8 cellular contexts compared by ENCODE assay signal in genomic region chr2:73985318-73986084, GRCh38. TPM values are rescaled to one million over a fixed set of nuclear protein-coding genes. Genes with fewer than 3 reads are reported as not detected.
DNase-seq lines count a peak whose midpoint lies in the region; ATAC-seq, FAIRE-seq and TF ChIP-seq lines count a peak whose summit lies in the region.

No MANE protein-coding gene starts in this region.

- FAIRE-seq in kidney (lab: Jason Lieb, UNC), result no peak

- ATAC-seq in GM18861 (IDR thresholded peaks at IDR 0.05; ENCODE audit: unreplicated experiment) (peak; percentile 31), HG03354 (IDR thresholded peaks at IDR 0.05; ENCODE audit: poor library complexity, severe bottlenecking, unreplicated experiment) (peak; percentile 35), HG02970 (IDR thresholded peaks at IDR 0.05; ENCODE audit: low FRiP score, unreplicated experiment) (no peak)

- intact Hi-C loops in kidney (cut with DNase I), result no loop called here

- H3K36me3 ChIP-seq in kidney (ENCODE audit: control insufficient read depth in 1 of 2, insufficient read depth in 2 of 2, low read length in 2 of 2), result no peaks in the 10 kb centered on the region

- H3K4me1 ChIP-seq in kidney (ENCODE audit: control insufficient read depth in 1 of 2, insufficient read depth in 1 of 2, low read depth in 1 of 2, low read length in 2 of 2), result peaks cover 9 to 42% of the 10 kb centered on the region in 2 donors

- TF ChIP-seq CTCF in astrocyte of the cerebellum (IDR thresholded peaks at IDR 0.05; ENCODE audit: low read depth, low read length, missing control alignments) (no peak), kidney (IDR thresholded peaks at IDR 0.05; ENCODE audit: borderline replicate concordance, extremely low read depth, insufficient read depth) (no peak)

- H3K4me3 ChIP-seq in astrocyte of the cerebellum (ENCODE audit: low read depth, low read length) (peak overlapping the region; percentile 50), kidney (ENCODE audit: low read length in 2 of 2) (peak overlapping the region; percentile 36 to 63)

- DNase-seq in ACHN (peak; percentile 43), T-helper 1 cell (peak in 4 of 5 donors; percentile 39 to 67 (median 42)), astrocyte of the cerebellum (ENCODE audit: low read depth) (no peak), kidney (peak; percentile 84)
- DNase-seq in stimulated activated CD4-positive, alpha-beta T cell treated with anti-CD3 and anti-CD28 coated beads, Interleukin-2, amount 100 ng/mL, for 4 hours (ENCODE audit: low read depth), result peak; percentile 76

- H3K27ac ChIP-seq in kidney (ENCODE audit: low read depth in 2 of 2, low read length in 2 of 2), result peak overlapping the region in 1 of 2 donors; percentile 38

- in situ Hi-C loops in ACHN (cut with HindIII; ENCODE audit: low pct_ligation_motif_present, low pct_unique_long_range_greater_than_20kb, low sequenced_read_pairs), result no loop called here
- in situ Hi-C loops in astrocyte of the cerebellum (cut with HindIII; ENCODE audit: low sequenced_read_pairs), result no loop called here

- H3K9ac ChIP-seq in kidney (ENCODE audit: low read length in 2 of 2), result peak overlapping the region in 1 of 2 donors; percentile 55

- no peaks in the 10 kb centered on the region for H3K9me3 ChIP-seq in kidney (ENCODE audit: control insufficient read depth in 1 of 2, low read length in 2 of 2)

RNA-seq across cellular contexts. Expression of gene TET3, which starts 0.8 kb away (rescaled TPM):
- total RNA-seq in kidney, result 13.1 TPM
- 0.52 TPM for polyA plus RNA-seq in kidney (ENCODE audit: insufficient read depth, low read depth, low replicate concordance)

RNA-seq across cellular contexts. Expression of gene DGUOK, which starts 58.8 kb away (rescaled TPM):
- total RNA-seq in kidney, result 44.4 TPM
- polyA plus RNA-seq in kidney (ENCODE audit: insufficient read depth, low read depth, low replicate concordance), result 86.2 TPM
